Comparison of ENCODE assay signal across 14 cellular contexts in genomic region chr1:31802190-31803150, GRCh38. TPM values are rescaled to one million over a fixed set of nuclear protein-coding genes. Genes with fewer than 3 reads are reported as not detected.
DNase-seq lines count a peak whose midpoint lies in the region; ATAC-seq, FAIRE-seq and TF ChIP-seq lines count a peak whose summit lies in the region.
"Had no signal": no experiment of that assay in that cellular context is flagged by ENCODE, and none has a peak within 500 bp of the region (broad histone marks: within the 10 kb centered on the region; RNA-seq: fewer than 3 reads in every experiment).

No MANE protein-coding gene starts in this region.

- BruUV-seq in MCF 10A (replicated peaks; lab: Mats Ljungman, UMichigan) (no TSS peak), K562 (replicated peaks; lab: Mats Ljungman, UMichigan) (no TSS peak)

- intact Hi-C loops in breast epithelium (cut with DNase I; ENCODE audit: low total_unique reads) = no loop called here
- intact Hi-C loops in MCF 10A (cut with micrococcal nuclease) = no loop called here
- intact Hi-C loops in K562 (cut with micrococcal nuclease) = no loop called here
- intact Hi-C loops in tibial artery (cut with DNase I; ENCODE audit: low total_unique reads) = no loop called here

- in situ Hi-C loops in K562 (cut with MboI) = no loop called here

- CTCF ChIA-PET in MCF 10A (lab: Yijun Ruan, JAX) (no interaction called here), K562 (lab: Yijun Ruan, JAX; ENCODE audit: low intra/inter-chr PET ratio) (interaction anchor here (0.6 kb wide), 1 partner anchor 161 kb away, joined by 3 read pairs; no protein-coding TSS in a partner anchor), GM10248 (lab: Yijun Ruan, JAX) (interaction anchor here (1.5 kb wide), 1 partner anchor 138 kb away, joined by 4 read pairs; no protein-coding TSS in a partner anchor)

- H3K4me3 Mint-ChIP-seq in MCF 10A (ENCODE audit: unreplicated experiment) = no peak overlapping the region
- H3K4me3 Mint-ChIP-seq: nephron had no signal

- TF ChIP-seq EP300 in K562 (IDR thresholded peaks at IDR 0.05; ENCODE audit: low read length) = no peak

- peak; percentile 40 for FAIRE-seq in K562 (lab: Jason Lieb, UNC)

- TF ChIP-seq CTCF in breast epithelium (IDR thresholded peaks at IDR 0.05) (no peak), MCF 10A (IDR thresholded peaks at IDR 0.05; ENCODE audit: unreplicated experiment) (no peak), K562 (IDR thresholded peaks at IDR 0.05 in 2 of 3, conservative IDR thresholded peaks at IDR 0.05 in 1 of 3; ENCODE audit: insufficient read depth in 2 of 3, low read depth in 1 of 3, low read length in 3 of 3) (no peak), tibial artery (IDR thresholded peaks at IDR 0.05) (no peak), GM10248 (IDR thresholded peaks at IDR 0.05; ENCODE audit: control extremely low read depth, extremely low read depth, low read depth, missing control alignments) (no peak)

- H3K4me1 Mint-ChIP-seq in MCF 10A (ENCODE audit: insufficient read depth, unreplicated experiment) = peaks cover 9% of the 10 kb centered on the region

- POLR2A ChIA-PET in MCF 10A (lab: Yijun Ruan, JAX) = interaction anchor here (0.7 kb wide), 1 partner anchor 76 kb away, joined by 5 read pairs; no protein-coding TSS in a partner anchor
- POLR2A ChIA-PET in K562 (lab: Yijun Ruan, JAX) = interaction anchor here (0.8 kb wide), 1 partner anchor 11 kb away, joined by 3 read pairs; no protein-coding TSS in a partner anchor
- POLR2A ChIA-PET in GM10248 (lab: Yijun Ruan, JAX) = no interaction called here

- H3K9ac ChIP-seq in K562 (ENCODE audit: insufficient read depth in 1 of 2, low read depth in 2 of 2, low read length in 2 of 2) = no peak overlapping the region

- no peaks in the 10 kb centered on the region for H3K27me3 ChIP-seq in breast epithelium
- H3K27me3 ChIP-seq in K562 (ENCODE audit: control insufficient read depth in 2 of 2, insufficient read depth in 2 of 2, low read length in 2 of 2) = peaks cover 16 to 26% of the 10 kb centered on the region in 2 experiments; a peak in 4 of 5 replicates
- peaks cover 0 to 7% of the 10 kb centered on the region in 2 donors for H3K27me3 ChIP-seq in tibial artery

- 32% methylated on average over 13 of the region's 13 CpGs for WGBS in K562 (ENCODE audit: insufficient coverage, low coverage, missing lambda C conversion rate)

- H2AFZ ChIP-seq in K562 (ENCODE audit: low read depth, low read length) = peak overlapping the region; percentile 52

- TF ChIP-seq POLR2A in breast epithelium (IDR thresholded peaks at IDR 0.05) (no peak), K562 (conservative IDR thresholded peaks at IDR 0.05) (no peak), GM18505 (IDR thresholded peaks at IDR 0.05; ENCODE audit: borderline replicate concordance, extremely low read depth, insufficient read depth, insufficient read length) (no peak)

- no peaks in the 10 kb centered on the region for H3K9me3 Mint-ChIP-seq in MCF 10A (ENCODE audit: unreplicated experiment)
- H3K9me3 Mint-ChIP-seq: nephron had no signal

- peaks cover 0 to 2% of the 10 kb centered on the region in 2 donors for H3K4me1 ChIP-seq in breast epithelium
- peaks cover 3 to 16% of the 10 kb centered on the region in 2 experiments; a peak in 2 of 5 replicates for H3K4me1 ChIP-seq in K562 (replicated peaks in 1 of 2; ENCODE audit: control insufficient read depth in 2 of 2, insufficient read depth in 2 of 2, low read length in 2 of 2)
- peaks cover 0 to 13% (median 4%) of the 10 kb centered on the region in 4 donors for H3K4me1 ChIP-seq in tibial artery

- DNase-seq in breast epithelium (ENCODE audit: low spot score in 2 of 2) = no peak
- DNase-seq in MCF 10A (ENCODE audit: unreplicated experiment) = no peak
- DNase-seq in K562 (ENCODE audit: extremely low read depth in 1 of 4, low spot score in 3 of 4) = no peak
- peak; percentile 41 for DNase-seq in medulla oblongata (ENCODE audit: extremely low spot score)
- DNase-seq in tibial artery = peak in 1 of 2 donors; percentile 10
- no peak for DNase-seq in GM10248 (ENCODE audit: extremely low spot score)
- no peak for DNase-seq in dedifferentiated amniotic fluid mesenchymal stem cell (ENCODE audit: extremely low spot score)
- DNase-seq: activated CD4-positive, alpha-beta T cell treated with anti-CD3 and anti-CD28 coated beads for 4 hours; anterior cingulate cortex; NCI-H1694 treated with DMSO at 0.1 percent for 48 hours had no signal

- H3K27me3 Mint-ChIP-seq in MCF 10A (ENCODE audit: insufficient read depth, unreplicated experiment) = peaks cover 18% of the 10 kb centered on the region

- ATAC-seq in K562 = no peak
- ATAC-seq in GM18505 (IDR thresholded peaks at IDR 0.05; ENCODE audit: unreplicated experiment) = no peak

- H3K27ac ChIP-seq in breast epithelium (peak overlapping the region in 1 of 2 donors; percentile 26), K562 (ENCODE audit: extremely low read depth, low read depth, low read length) (no peak overlapping the region), tibial artery (no peak overlapping the region)
- H3K27ac ChIP-seq: C4-2B, RWPE1 had no signal

- H3K9me3 ChIP-seq in breast epithelium (no peaks in the 10 kb centered on the region), K562 (replicated peaks; ENCODE audit: control insufficient read depth, insufficient read depth, low read depth, low read length) (no peaks in the 10 kb centered on the region), tibial artery (no peaks in the 10 kb centered on the region)

- H3K4me3 ChIP-seq in breast epithelium (peak overlapping the region in 2 of 3 donors; percentile 24 to 50), K562 (no peak overlapping the region), tibial artery (peak overlapping the region; percentile 22 to 28)

- no peak for TF ChIP-seq RAD21 in K562 (CRISPR knock-in tag; conservative IDR thresholded peaks at IDR 0.05 in 1 of 2, IDR thresholded peaks at IDR 0.05 in 1 of 2)

- H3K36me3 ChIP-seq in breast epithelium (no peaks in the 10 kb centered on the region), K562 (ENCODE audit: control insufficient read depth, insufficient read depth, low read length) (no peaks in the 10 kb centered on the region), tibial artery (no peaks in the 10 kb centered on the region)

- no peak overlapping the region for H3K4me2 ChIP-seq in K562 (ENCODE audit: insufficient read depth, low read length)

- H3K27ac Mint-ChIP-seq in MCF 10A (ENCODE audit: low read depth, unreplicated experiment) = no peak overlapping the region
- H3K27ac Mint-ChIP-seq: nephron had no signal

- H4K20me1 ChIP-seq in K562 (replicated peaks; ENCODE audit: control insufficient read depth, insufficient read depth, low read length) = no peaks in the 10 kb centered on the region

- H3K36me3 Mint-ChIP-seq in MCF 10A (ENCODE audit: insufficient read depth, unreplicated experiment) = no peaks in the 10 kb centered on the region

- no peaks in the 10 kb centered on the region for H3K79me2 ChIP-seq in K562 (ENCODE audit: control insufficient read depth, insufficient read depth, low read length)

- no peaks in the 10 kb centered on the region for H3K9me1 ChIP-seq in K562 (ENCODE audit: control insufficient read depth, insufficient read depth, low read length)

TF ChIP-seq in K562, 482 proteins besides CTCF, POLR2A, EP300 and RAD21 (continues in another document):
- TF ChIP-seq SMARCA5 (IDR thresholded peaks at IDR 0.05) = peak; percentile 59; the same call in 1 of the 2 replicates
- TF ChIP-seq KDM1A (IDR thresholded peaks at IDR 0.05) = peak; percentile 50 to 57; a peak in 3 of 4 replicates
- no peak for TF ChIP-seq MXI1 (IDR thresholded peaks at IDR 0.05; ENCODE audit: low read depth, low read length)

RNA-seq across cellular contexts. Expression of gene SPOCD1, which starts 13.4 kb away (rescaled TPM):
- total RNA-seq in breast epithelium (10 to 100 TPM in 1 of 3 donors, 1 to 10 TPM in 1, under 1 TPM in 1; 0.15 to 11.1 (median 1.1) TPM), MCF 10A (2022) (0.47 and 0.59 TPM in 2 replicates), K562 (2014; rRNA removed) (0.20 and 0.27 TPM in 2 replicates), K562 (2014; rRNA removed; fragmentation: Illumina TruSeq; extraction: Trizol) (0.16 and 0.36 TPM in 2 replicates), K562 (2015; rRNA removed; fragmentation: Illumina TruSeq; extraction: Trizol) (0.23 and 0.25 TPM in 2 replicates), K562 (2021) (0.22 and 0.71 TPM in 2 replicates)
- 1.5 and 3.2 TPM in 2 replicates for total RNA-seq in K562 (2011; cell fraction: chromatin; rRNA removed; ENCODE audit: low replicate concordance)
- total RNA-seq in K562 (2011; cell fraction: nucleolus; rRNA removed) = 2.8 and 3.0 TPM in 2 replicates
- 3.4 and 4.1 TPM in 2 replicates for total RNA-seq in K562 (2011; cell fraction: nucleoplasm; rRNA removed)
- polyA plus RNA-seq in K562 (2011; rRNA removed) (0.39 and 0.63 TPM in 2 replicates), K562 (2014; fragmentation: Illumina TruSeq; extraction: Trizol) (0.19 and 0.42 TPM in 2 replicates), K562 (2014; fragmentation: Nextera tagmentation; extraction: Ambion mirVana) (under 1 TPM in 1 of 2 experiments, not detected in 1; 0.03 TPM), K562 (2014; rRNA removed) (0.25 and 0.46 TPM in 2 replicates)
- polyA plus RNA-seq in K562 (2011; cell fraction: cytosol; rRNA removed) = 0.31 and 0.60 TPM in 2 replicates
- 1.6 and 2.8 TPM in 2 replicates for polyA plus RNA-seq in K562 (2011; cell fraction: nucleus; rRNA removed)
- polyA plus RNA-seq in K562 (2012) = 0.17 and 1.2 TPM in 2 replicates
- 0.21 and 0.67 TPM in 2 replicates for polyA minus RNA-seq in K562 (2011; rRNA and poly(A)+ RNA removed)
- polyA minus RNA-seq in K562 (2011; cell fraction: cytosol; rRNA and poly(A)+ RNA removed) = 0.38 TPM in 1 of 2 replicates, not detected in the other
- polyA minus RNA-seq in K562 (2011; cell fraction: nucleus; rRNA and poly(A)+ RNA removed) = 1.00 and 1.9 TPM in 2 replicates

RNA-seq across cellular contexts. Expression of gene ADGRB2, which starts 38.3 kb away (rescaled TPM):
- total RNA-seq in breast epithelium (1 to 10 TPM; 1.3 to 4.9 (median 2.9) TPM), MCF 10A (2022) (1.5 and 1.7 TPM in 2 replicates), K562 (2014; rRNA removed) (0.23 and 0.33 TPM in 2 replicates), K562 (2014; rRNA removed; fragmentation: Illumina TruSeq; extraction: Trizol) (0.04 TPM in 1 of 2 replicates, not detected in the other), K562 (2015; rRNA removed; fragmentation: Illumina TruSeq; extraction: Trizol) (0.22 and 0.23 TPM in 2 replicates), K562 (2021) (0.22 and 0.34 TPM in 2 replicates)
- 0.42 and 2.8 TPM in 2 replicates for total RNA-seq in K562 (2011; cell fraction: chromatin; rRNA removed; ENCODE audit: low replicate concordance)
- 1.2 and 2.5 TPM in 2 replicates for total RNA-seq in K562 (2011; cell fraction: nucleolus; rRNA removed)
- total RNA-seq in K562 (2011; cell fraction: nucleoplasm; rRNA removed) = 0.31 and 0.44 TPM in 2 replicates
- polyA plus RNA-seq in K562 (2011; rRNA removed) (0.14 and 0.38 TPM in 2 replicates), K562 (2014; fragmentation: Illumina TruSeq; extraction: Trizol) (0.07 and 0.11 TPM in 2 replicates), K562 (2014; fragmentation: Nextera tagmentation; extraction: Ambion mirVana) (not detected), K562 (2014; rRNA removed) (0.18 and 0.20 TPM in 2 replicates)
- 0.27 and 0.35 TPM in 2 replicates for polyA plus RNA-seq in K562 (2011; cell fraction: cytosol; rRNA removed)
- polyA plus RNA-seq in K562 (2011; cell fraction: nucleus; rRNA removed) = 2.0 and 3.4 TPM in 2 replicates
- polyA plus RNA-seq in K562 (2012) = 0.17 and 0.54 TPM in 2 replicates
- 0.09 and 0.53 TPM in 2 replicates for polyA minus RNA-seq in K562 (2011; rRNA and poly(A)+ RNA removed)
- polyA minus RNA-seq in K562 (2011; cell fraction: cytosol; rRNA and poly(A)+ RNA removed) = 1.2 TPM in 1 of 2 replicates, not detected in the other
- polyA minus RNA-seq in K562 (2011; cell fraction: nucleus; rRNA and poly(A)+ RNA removed) = 0.67 and 1.7 TPM in 2 replicates
